2 cellular contexts compared by ENCODE assay signal in the genomic region with DNA sequence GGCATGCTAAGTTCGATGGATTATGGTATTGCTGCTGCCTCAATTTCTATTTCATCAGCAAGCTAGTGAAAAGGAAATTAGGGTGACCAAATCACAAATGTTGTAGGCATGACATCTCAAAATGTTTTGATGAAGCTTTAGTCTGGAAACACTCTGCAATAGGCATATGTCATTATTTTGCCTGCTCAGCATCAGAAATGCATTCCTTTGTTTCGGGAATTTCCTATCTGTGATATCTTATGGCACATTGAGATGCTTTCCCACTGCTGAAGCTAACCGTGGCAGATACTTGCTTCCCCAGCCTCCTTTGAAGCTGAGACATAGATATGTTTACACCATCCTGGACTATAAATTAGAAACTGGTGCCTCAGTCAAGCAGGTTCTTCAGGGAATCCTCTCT.
A peak's percentile ranks its signal among the peaks of the same experiment; 100 is the strongest.
TF ChIP-seq lines count a peak whose summit lies in the region.

No MANE protein-coding gene starts in this region.

TF ChIP-seq in A549, 52 proteins besides CTCF, POLR2A, EP300 and RAD21:
- TF ChIP-seq PHF8 (IDR thresholded peaks at IDR 0.05; ENCODE audit: borderline replicate concordance, low read depth) (no peak), REST (IDR thresholded peaks at IDR 0.05) (no peak), FOSB (CRISPR knock-in tag; IDR thresholded peaks at IDR 0.05) (no peak), MAX (IDR thresholded peaks at IDR 0.05) (no peak), MAFK (IDR thresholded peaks at IDR 0.05; ENCODE audit: partially characterized antibody) (peak; percentile 57), BHLHE40 (IDR thresholded peaks at IDR 0.05; ENCODE audit: low read depth, low read length) (no peak), CHD4 (IDR thresholded peaks at IDR 0.05; ENCODE audit: borderline replicate concordance) (no peak), MYC (IDR thresholded peaks at IDR 0.05; ENCODE audit: borderline replicate concordance, low read length) (no peak)

TF ChIP-seq in GM12878, 131 proteins besides CTCF, POLR2A, EP300 and RAD21:
- TF ChIP-seq CHD1 (IDR thresholded peaks at IDR 0.05; ENCODE audit: low read depth, low read length) = no peak
- TF ChIP-seq NFXL1 (IDR thresholded peaks at IDR 0.05; ENCODE audit: borderline replicate concordance) = no peak
- TF ChIP-seq BHLHE40 (IDR thresholded peaks at IDR 0.05; ENCODE audit: borderline replicate concordance in 1 of 2, low read depth in 2 of 2, low read length in 1 of 2) = no peak
- no peak for TF ChIP-seq ZNF217 (IDR thresholded peaks at IDR 0.05)
- no peak for TF ChIP-seq SPI1 (IDR thresholded peaks at IDR 0.05; ENCODE audit: borderline replicate concordance, insufficient read depth, low read depth, low read length)
- no peak for TF ChIP-seq ZSCAN29 (IDR thresholded peaks at IDR 0.05)
- no peak for TF ChIP-seq RCOR1 (conservative IDR thresholded peaks at IDR 0.05; ENCODE audit: low read depth, low read length)
- TF ChIP-seq HDAC2 (IDR thresholded peaks at IDR 0.05) = no peak
- TF ChIP-seq JUNB (IDR thresholded peaks at IDR 0.05) = no peak
- no peak for TF ChIP-seq SRF (IDR thresholded peaks at IDR 0.05; ENCODE audit: low read depth in 2 of 2, low read length in 2 of 2)
- no peak for TF ChIP-seq SP1 (IDR thresholded peaks at IDR 0.05; ENCODE audit: low read depth, low read length)
- no peak for TF ChIP-seq BRCA1 (IDR thresholded peaks at IDR 0.05; ENCODE audit: low read depth, low read length)
- TF ChIP-seq PAX5 (IDR thresholded peaks at IDR 0.05; ENCODE audit: borderline replicate concordance, low read depth, low read length) = no peak
- TF ChIP-seq NR2F1 (conservative IDR thresholded peaks at IDR 0.05) = no peak
TF ChIP-seq in GM12878: peak in this region for 0.
